In genomic region chr21:14684071-14684470, GRCh38 we compare ENCODE assay signal across 18 cellular contexts.
DNase-seq lines count a peak whose midpoint lies in the region; ATAC-seq and TF ChIP-seq lines count a peak whose summit lies in the region.
"Had no signal": no experiment of that assay in that cellular context is flagged by ENCODE, and none has a peak within 500 bp of the region (broad histone marks: within the 10 kb centered on the region; RNA-seq: fewer than 3 reads in every experiment).

No MANE protein-coding gene starts in this region.

- intact Hi-C loops in activated B cell treated with CpG ODN at 0.5 μM for 24 hours (cut with micrococcal nuclease), result loop anchor here (2.0 kb wide), 3 partner anchors 53 to 301 kb away; partner anchors contain the start of gene HSPA13

- H3K27me3 Mint-ChIP-seq in activated B cell treated with CpG ODN at 0.5 μM for 24 hours, result no peaks in the 10 kb centered on the region

- no peak for DNase-seq in activated B cell treated with CpG ODN at 0.5 μM for 24 hours
- no peak for DNase-seq in RWPE1 (ENCODE audit: low spot score)
- no peak for DNase-seq in activated CD4-positive, alpha-beta T cell treated with anti-CD3 and anti-CD28 coated beads for 4 hours
- DNase-seq: activated naive CD4-positive, alpha-beta T cell treated with Interleukin-2 at 50 U/mL for 16 hours; KG1; NCI-H1694; NCI-H510A; stimulated activated CD4-positive, alpha-beta T cell treated with anti-CD3 and anti-CD28 coated beads, Interleukin-1b, Interleukin-23, amount 100 ng/mL, for 48 hours had no signal

- H3K4me1 Mint-ChIP-seq in activated B cell treated with CpG ODN at 0.5 μM for 24 hours, result peaks cover 87% of the 10 kb centered on the region
- H3K4me1 Mint-ChIP-seq: nephron had no signal

- TF ChIP-seq CTCF in DOHH2 (IDR thresholded peaks at IDR 0.05; ENCODE audit: low read depth, low read length, poor library complexity, severe bottlenecking), result no peak
- no peak for TF ChIP-seq CTCF in activated B cell treated with CpG ODN at 0.5 μM for 24 hours (IDR thresholded peaks at IDR 0.05)
- no peak for TF ChIP-seq CTCF in RWPE1 (conservative IDR thresholded peaks at IDR 0.05; ENCODE audit: low read depth)

- H3K79me2 ChIP-seq in DOHH2 (ENCODE audit: control insufficient read depth, low read length), result no peaks in the 10 kb centered on the region

- peaks cover 11% of the 10 kb centered on the region for H3F3A ChIP-seq in DOHH2 (ENCODE audit: control insufficient read depth, insufficient read depth)

- peak overlapping the region; percentile 24 for H3K4me3 ChIP-seq in DOHH2 (ENCODE audit: low read length)
- H3K4me3 ChIP-seq: lung, right atrium auricular region, tibial nerve had no signal

- H3K4me1 ChIP-seq in DOHH2 (ENCODE audit: control insufficient read depth, low read length), result peaks cover 64% of the 10 kb centered on the region
- H3K4me1 ChIP-seq: right atrium auricular region, tibial nerve had no signal

- peak; percentile 29 for ATAC-seq in GM19023 (IDR thresholded peaks at IDR 0.05; ENCODE audit: unreplicated experiment)
- ATAC-seq in HG02943 (IDR thresholded peaks at IDR 0.05; ENCODE audit: low read depth, unreplicated experiment), result peak; percentile 43
- peak; percentile 51 for ATAC-seq in activated B cell treated with CpG ODN at 0.5 μM for 24 hours (ENCODE audit: low read depth)
- no peak for ATAC-seq in HG03457 (IDR thresholded peaks at IDR 0.05; ENCODE audit: unreplicated experiment)
- ATAC-seq in GM21360 (IDR thresholded peaks at IDR 0.05; ENCODE audit: unreplicated experiment), result no peak

- no peaks in the 10 kb centered on the region for H3K27me3 ChIP-seq in DOHH2 (ENCODE audit: control insufficient read depth, low read length)
- H3K27me3 ChIP-seq: right atrium auricular region, tibial nerve had no signal

- no peaks in the 10 kb centered on the region for H3K9me2 ChIP-seq in DOHH2 (replicated peaks; ENCODE audit: control insufficient read depth, low read length)

- H3K27ac Mint-ChIP-seq in activated B cell treated with CpG ODN at 0.5 μM for 24 hours, result peak overlapping the region; percentile 82
- H3K27ac Mint-ChIP-seq: brain, nephron had no signal

- H4K20me1 ChIP-seq in DOHH2 (ENCODE audit: control insufficient read depth, insufficient read depth, low read depth, low read length), result no peaks in the 10 kb centered on the region

- no peaks in the 10 kb centered on the region for H3K36me3 ChIP-seq in DOHH2 (ENCODE audit: control insufficient read depth, low read length)
- H3K36me3 ChIP-seq: right atrium auricular region, tibial nerve had no signal

- H3K27ac ChIP-seq in DOHH2 (ENCODE audit: low read depth, low read length) (no peak overlapping the region), RWPE1 (no peak overlapping the region)
- H3K27ac ChIP-seq: right atrium auricular region, tibial nerve had no signal

- peaks cover 4% of the 10 kb centered on the region for H3K36me3 Mint-ChIP-seq in activated B cell treated with CpG ODN at 0.5 μM for 24 hours (ENCODE audit: low read depth)
- H3K36me3 Mint-ChIP-seq: brain had no signal

- peaks cover 8% of the 10 kb centered on the region for H3K9me3 Mint-ChIP-seq in activated B cell treated with CpG ODN at 0.5 μM for 24 hours
- H3K9me3 Mint-ChIP-seq: brain, nephron had no signal

- peak overlapping the region; percentile 58 for H3K4me2 ChIP-seq in DOHH2 (ENCODE audit: low read length)

- H3K9me3 ChIP-seq in DOHH2 (ENCODE audit: control insufficient read depth, insufficient read depth, low read length), result no peaks in the 10 kb centered on the region
- H3K9me3 ChIP-seq: right atrium auricular region, tibial nerve had no signal

- POLR2A ChIA-PET in activated B cell treated with CpG ODN at 0.5 μM for 24 hours (lab: Charles Lee) (interaction anchor here (0.6 to 1.0 kb wide), 2 partner anchors 54 to 202 kb away, joined by 3 to 6 read pairs; no protein-coding TSS in a partner anchor), RWPE1 (lab: Yijun Ruan, JAX; ENCODE audit: low non-redundant PET) (no interaction called here)

- peak overlapping the region; percentile 39 for H3K4me3 Mint-ChIP-seq in activated B cell treated with CpG ODN at 0.5 μM for 24 hours
- H3K4me3 Mint-ChIP-seq: brain, nephron had no signal

- CTCF ChIA-PET in activated B cell treated with CpG ODN at 0.5 μM for 24 hours (lab: Charles Lee), result no interaction called here
- CTCF ChIA-PET in RWPE1 (lab: Yijun Ruan, JAX), result no interaction called here

Comparison
In these comparisons a context has a peak if more than half of its experiments do, and no peak if none do; other contexts are left out.
1. ATAC-seq: peak in GM19023 (single experiment), HG02943 (single experiment) and activated B cell treated with CpG ODN at 0.5 μM for 24 hours (single experiment); none in HG03457 (single experiment) and GM21360 (single experiment).